Comparison of ENCODE assay signal across 15 cellular contexts in genomic region chr5:53438486-53439472, GRCh38. TPM values are rescaled to one million over a fixed set of nuclear protein-coding genes. Genes with fewer than 3 reads are reported as not detected.
DNase-seq lines count a peak whose midpoint lies in the region; ATAC-seq and TF ChIP-seq lines count a peak whose summit lies in the region.
"Had no signal": no experiment of that assay in that cellular context is flagged by ENCODE, and none has a peak within 500 bp of the region (broad histone marks: within the 10 kb centered on the region; RNA-seq: fewer than 3 reads in every experiment).

No MANE protein-coding gene starts in this region.

- peak overlapping the region; percentile 37 for H3K4me2 ChIP-seq in osteoblast (ENCODE audit: insufficient read depth, low read length)

- H3K79me2 ChIP-seq in osteoblast (ENCODE audit: insufficient read depth, low read length): no peaks in the 10 kb centered on the region

- intact Hi-C loops in heart right ventricle (cut with DNase I): loop anchor here in 1 of 10 donors (10.0 kb wide), 1 partner anchor 264 kb away; no protein-coding TSS in a partner anchor
- intact Hi-C loops in spleen (cut with DNase I; ENCODE audit: low total_unique reads): no loop called here

- no peaks in the 10 kb centered on the region for H3K9me3 ChIP-seq in osteoblast (ENCODE audit: low read depth, low read length)
- H3K9me3 ChIP-seq in right atrium auricular region: no peaks in the 10 kb centered on the region
- no peaks in the 10 kb centered on the region for H3K9me3 ChIP-seq in heart right ventricle
- no peaks in the 10 kb centered on the region for H3K9me3 ChIP-seq in spleen

- no peak overlapping the region for H2AFZ ChIP-seq in osteoblast (ENCODE audit: low read length)

- H4K20me1 ChIP-seq in osteoblast (ENCODE audit: insufficient read depth, low read length): no peaks in the 10 kb centered on the region

- ATAC-seq in heart right ventricle: no peak
- no peak for ATAC-seq in GM18502 (IDR thresholded peaks at IDR 0.05; ENCODE audit: poor library complexity, unreplicated experiment)
- ATAC-seq: naive thymus-derived CD8-positive, alpha-beta T cell; stimulated activated naive CD8-positive, alpha-beta T cell treated with anti-CD3 and anti-CD28 coated beads, Interleukin-15, amount 100 ng/mL, for 72 hours had no signal

- 58 to 72% methylated on average over 6 of the region's 6 CpGs for WGBS in heart right ventricle, 2 donors
- WGBS in spleen, 5 donors: 56 to 67% (median 59%) methylated on average over 6 of the region's 6 CpGs

- no peak for TF ChIP-seq POLR2A in spleen (IDR thresholded peaks at IDR 0.05)

- TF ChIP-seq CTCF in choroid plexus epithelial cell (conservative IDR thresholded peaks at IDR 0.05; ENCODE audit: low read depth, low read length) (peak; percentile 11), osteoblast (IDR thresholded peaks at IDR 0.05; ENCODE audit: extremely low read depth, low read depth, low read length) (no peak), right atrium auricular region (IDR thresholded peaks at IDR 0.05) (no peak), heart right ventricle (IDR thresholded peaks at IDR 0.05) (no peak), spleen (IDR thresholded peaks at IDR 0.05 in 8 of 11, conservative IDR thresholded peaks at IDR 0.05 in 3 of 11) (no peak)

- H3K27me3 ChIP-seq in osteoblast (ENCODE audit: insufficient read depth, low read length): no peaks in the 10 kb centered on the region
- H3K27me3 ChIP-seq in right atrium auricular region: no peaks in the 10 kb centered on the region
- no peaks in the 10 kb centered on the region for H3K27me3 ChIP-seq in heart right ventricle
- no peaks in the 10 kb centered on the region for H3K27me3 ChIP-seq in spleen (replicated peaks in 1 of 7)

- H3K36me3 ChIP-seq in osteoblast (ENCODE audit: insufficient read depth, low read length) (no peaks in the 10 kb centered on the region), right atrium auricular region (no peaks in the 10 kb centered on the region), heart right ventricle (no peaks in the 10 kb centered on the region), spleen (no peaks in the 10 kb centered on the region)

- H3K27ac ChIP-seq in osteoblast (ENCODE audit: low read depth, low read length) (peak overlapping the region; percentile 13), right atrium auricular region (no peak overlapping the region), heart right ventricle (no peak overlapping the region), spleen (no peak overlapping the region)
- H3K27ac ChIP-seq: SK-N-MC had no signal

- H3K4me1 ChIP-seq in osteoblast (ENCODE audit: insufficient read depth, low read length) (peaks cover 19% of the 10 kb centered on the region), right atrium auricular region (no peaks in the 10 kb centered on the region), heart right ventricle (no peaks in the 10 kb centered on the region), spleen (no peaks in the 10 kb centered on the region)

- DNase-seq in GM03348 (ENCODE audit: low spot score) (peak; percentile 53), NOMO-1 treated with DMSO at 0.1 percent for 48 hours (lab: John Stamatoyannopoulos, UW; ENCODE audit: unreplicated experiment) (peak; percentile 34), choroid plexus epithelial cell (ENCODE audit: low read depth) (peak; percentile 38), osteoblast (ENCODE audit: insufficient read length, low spot score, missing footprints) (peak; percentile 71), right atrium auricular region (ENCODE audit: low spot score) (no peak), heart right ventricle (no peak), spleen (no peak)
- DNase-seq: activated B cell treated with CpG ODN at 0.5 μM for 24 hours; activated T-cell treated with anti-CD3 and anti-CD28 coated beads, Interleukin-2, amount 50 U/mL, for 24 hours; CD4-positive, CD25-positive, alpha-beta regulatory T cell; naive thymus-derived CD8-positive, alpha-beta T cell; NCI-H146; stimulated activated naive CD8-positive, alpha-beta T cell treated with anti-CD3 and anti-CD28 coated beads, Interleukin-15, amount 100 ng/mL, for 72 hours had no signal

- H3K4me3 ChIP-seq in choroid plexus epithelial cell (ENCODE audit: low read depth, low read length) (no peak overlapping the region), osteoblast (ENCODE audit: insufficient read depth, low read length) (no peak overlapping the region), right atrium auricular region (no peak overlapping the region), heart right ventricle (no peak overlapping the region), spleen (no peak overlapping the region)
- H3K4me3 ChIP-seq: SK-N-MC had no signal

RNA-seq across cellular contexts. Expression of gene FST, which starts 41.6 kb away (rescaled TPM):
- total RNA-seq in osteoblast (176 and 215 TPM in 2 replicates), right atrium auricular region (1 to 10 TPM in 1 of 2 donors, under 1 TPM in 1; 0.70 to 1.5 TPM), heart right ventricle (1 to 10 TPM in 6 of 10 donors, under 1 TPM in 4; 0.57 to 9.2 (median 2.1) TPM), spleen (under 1 TPM in 1 of 7 donors, not detected in 6; 0.40 TPM)
- polyA plus RNA-seq in heart right ventricle (1 to 10 TPM in 1 of 2 donors, under 1 TPM in 1; 0.74 to 6.3 TPM), spleen (under 1 TPM; 0.06 to 0.36 (median 0.07) TPM)
- total RNA-seq: activated B cell treated with CpG ODN at 0.5 μM for 24 hours; CD4-positive, CD25-positive, alpha-beta regulatory T cell had no signal

Comparison
In these comparisons a context has a peak if more than half of its experiments do, and no peak if none do; other contexts are left out.
1. DNase-seq: peak in GM03348 (single experiment), NOMO-1 treated with DMSO at 0.1 percent for 48 hours (single experiment), choroid plexus epithelial cell (single experiment) and osteoblast (single experiment); none in right atrium auricular region (single experiment), heart right ventricle (0 of 2) and spleen (single experiment).
2. RNA of gene FST, which starts 41.6 kb away (total RNA-seq): 176 to 215 TPM in osteoblast; 0.57 to 9.2 TPM in heart right ventricle, 0.70 to 1.5 TPM in right atrium auricular region and 0.40 TPM in spleen; every median in the first group is over 10 times any median in the second.